9 cellular contexts compared by ENCODE assay signal in the genomic region with DNA sequence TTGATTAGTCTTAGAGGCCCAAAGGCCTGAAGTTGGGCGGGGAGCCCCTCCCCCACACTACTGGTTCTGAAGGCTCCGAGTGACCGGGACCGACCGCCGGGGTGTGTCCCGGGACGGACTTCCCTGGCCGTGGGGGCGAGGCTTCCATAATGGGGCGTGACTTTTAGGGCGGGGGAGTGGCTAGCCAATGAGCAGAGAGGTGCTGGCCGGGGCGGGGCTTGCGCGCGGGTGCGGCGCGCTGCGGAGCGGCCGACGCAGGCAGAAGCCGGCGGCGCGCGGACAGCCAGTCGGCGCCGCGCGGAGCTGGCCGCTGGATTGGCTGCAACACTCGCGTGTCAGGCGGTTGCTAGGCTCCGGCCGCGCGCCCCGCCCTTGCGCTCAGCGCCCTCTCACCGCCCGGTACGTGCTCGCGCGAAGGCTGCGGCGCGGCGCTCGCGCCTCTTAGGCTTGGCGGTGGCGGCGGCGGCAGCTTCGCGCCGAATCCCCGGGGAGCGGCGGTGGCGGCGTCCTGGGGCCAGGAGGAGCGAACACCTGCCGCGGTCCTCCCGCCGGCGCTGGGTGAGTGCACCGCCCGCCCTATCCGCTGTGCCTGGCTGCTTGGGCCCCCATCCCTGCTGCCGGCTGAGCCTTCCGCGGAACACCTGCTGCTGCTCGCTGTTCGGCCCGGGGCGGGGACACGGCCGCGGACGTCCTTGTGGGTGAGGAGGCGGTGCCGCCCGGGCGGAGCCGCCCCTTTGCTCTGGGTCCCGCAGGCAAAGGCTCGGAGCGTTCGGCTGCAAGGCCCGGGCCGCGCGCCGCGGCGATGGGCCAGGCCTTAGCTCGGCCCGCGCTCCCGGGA. TPM values are rescaled to one million over a fixed set of nuclear protein-coding genes. Genes with fewer than 3 reads are reported as not detected.
DNase-seq lines count a peak whose midpoint lies in the region; ATAC-seq, FAIRE-seq and TF ChIP-seq lines count a peak whose summit lies in the region.
"Had no signal": no experiment of that assay in that cellular context is flagged by ENCODE, and none has a peak within 500 bp of the region (broad histone marks: within the 10 kb centered on the region; RNA-seq: fewer than 3 reads in every experiment).

A gene (plus strand): TSS at position 392 of the 838 bp plus-strand sequence. CDS start 40,268 bp downstream, outside the sequence.

- no peak for FAIRE-seq in kidney (lab: Jason Lieb, UNC)
- FAIRE-seq: endometrium had no signal

- H3K36me3 ChIP-seq in kidney (ENCODE audit: control insufficient read depth in 1 of 2, insufficient read depth in 2 of 2, low read length in 2 of 2), result no peaks in the 10 kb centered on the region

- peak within 1 kb of the TSS; percentile 84 to 97 for H3K9ac ChIP-seq in kidney (ENCODE audit: low read length in 2 of 2)

- ATAC-seq in HG03432 (IDR thresholded peaks at IDR 0.05; ENCODE audit: unreplicated experiment), result peak; percentile 85

- DNase-seq in AML-193 (lab: John Stamatoyannopoulos, UW), result peak; percentile 97
- DNase-seq in NCI-H510A (lab: John Stamatoyannopoulos, UW), result peak; percentile 75
- DNase-seq in activated CD4-positive, alpha-beta T cell treated with anti-CD3 and anti-CD28 coated beads for 1 hour, result peak; percentile 88
- DNase-seq in cerebellar nuclear complex (lab: John Stamatoyannopoulos, UW), result peak; percentile 63 to 82
- DNase-seq in kidney, result peak; percentile 99
- DNase-seq in stimulated activated CD4-positive, alpha-beta T cell treated with anti-CD3 and anti-CD28 coated beads, Interleukin-15, amount 100 ng/mL, for 1 hour (ENCODE audit: low read depth in 1 of 2, low spot score in 1 of 2), result peak; percentile 90 to 92

- no peak for TF ChIP-seq CTCF in kidney (IDR thresholded peaks at IDR 0.05; ENCODE audit: borderline replicate concordance, extremely low read depth, insufficient read depth)

- peak within 1 kb of the TSS; percentile 98 to 99 for H3K27ac ChIP-seq in kidney (ENCODE audit: low read depth in 2 of 2, low read length in 2 of 2)

- H3K4me3 ChIP-seq in kidney (ENCODE audit: low read length in 2 of 2), result peak within 1 kb of the TSS; percentile 77 to 89

- intact Hi-C loops in kidney (cut with DNase I), result no loop called here

- no peaks in the 10 kb centered on the region for H3K9me3 ChIP-seq in kidney (ENCODE audit: control insufficient read depth in 1 of 2, low read length in 2 of 2)

- peaks cover 10 to 18% of the 10 kb centered on the region in 2 donors for H3K4me1 ChIP-seq in kidney (ENCODE audit: control insufficient read depth in 1 of 2, insufficient read depth in 1 of 2, low read depth in 1 of 2, low read length in 2 of 2)

- peak; percentile 83 for TF ChIP-seq POLR2A in GM19193 (IDR thresholded peaks at IDR 0.05; ENCODE audit: extremely low read depth, insufficient read depth, insufficient read length)

RNA-seq across cellular contexts. Expression of the gene that starts here (rescaled TPM):
- total RNA-seq in kidney, result 122 TPM
- polyA plus RNA-seq in kidney (ENCODE audit: insufficient read depth, low read depth, low replicate concordance), result 40.4 TPM

Comparison
In these comparisons a context has a peak if more than half of its experiments do, and no peak if none do; other contexts are left out.
1. Peak in every context shown above with its lines: DNase-seq, ATAC-seq, H3K4me3 ChIP-seq and H3K27ac ChIP-seq.